ENCODE assay signal across 15 cellular contexts in the genomic region with DNA sequence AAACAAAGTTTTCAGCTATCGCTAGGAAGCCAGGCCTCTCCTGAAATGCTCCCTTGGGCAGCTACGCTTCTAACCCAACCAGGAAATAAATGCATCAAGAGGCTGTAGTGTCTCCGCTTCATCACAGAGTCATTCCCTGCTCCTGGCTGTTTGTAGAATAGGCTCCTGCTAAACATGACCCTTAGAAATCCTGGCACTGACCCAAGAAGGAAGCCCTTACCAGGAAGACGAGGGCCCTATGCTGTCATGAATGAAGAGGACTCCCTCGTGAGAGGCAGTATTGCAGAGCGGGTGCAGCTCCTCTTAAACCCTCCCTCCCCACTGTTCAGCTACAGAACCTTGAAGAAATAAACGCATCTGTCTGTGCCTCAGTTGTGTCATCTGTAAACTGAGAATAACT. TPM values are rescaled to one million over a fixed set of nuclear protein-coding genes. Genes with fewer than 3 reads are reported as not detected.
DNase-seq lines count a peak whose midpoint lies in the region; ATAC-seq and TF ChIP-seq lines count a peak whose summit lies in the region.
"Had no signal": no experiment of that assay in that cellular context is flagged by ENCODE, and none has a peak within 500 bp of the region (broad histone marks: within the 10 kb centered on the region; RNA-seq: fewer than 3 reads in every experiment).

No MANE protein-coding gene starts in this region.

- H3K4me3 Mint-ChIP-seq in HFFc6: no peak overlapping the region
- H3K4me3 Mint-ChIP-seq: activated CD4-positive, alpha-beta memory T cell treated with anti-CD3 and anti-CD28 coated beads for 36 hours; CD8-positive, alpha-beta T cell had no signal

- H3K36me3 ChIP-seq in SK-N-MC (ENCODE audit: insufficient read depth, low read length): no peaks in the 10 kb centered on the region

- H3K9me3 ChIP-seq in SK-N-MC (ENCODE audit: low read depth, low read length): no peaks in the 10 kb centered on the region

- no peak overlapping the region for H3K9ac ChIP-seq in SK-N-MC (ENCODE audit: insufficient read length)

- ATAC-seq in HG03521 (IDR thresholded peaks at IDR 0.05; ENCODE audit: unreplicated experiment): no peak
- ATAC-seq in GM19452 (IDR thresholded peaks at IDR 0.05; ENCODE audit: unreplicated experiment): no peak
- ATAC-seq: CD8-positive, alpha-beta T cell had no signal

- H3K4me3 ChIP-seq in HL-60 (replicated peaks; ENCODE audit: insufficient read depth, low read length) (no peak overlapping the region), SK-N-MC (no peak overlapping the region)

- no peak overlapping the region for H3K27ac Mint-ChIP-seq in HFFc6
- H3K27ac Mint-ChIP-seq: activated CD4-positive, alpha-beta memory T cell treated with anti-CD3 and anti-CD28 coated beads for 36 hours; CD8-positive, alpha-beta T cell had no signal

- H3K27me3 ChIP-seq in HL-60 (ENCODE audit: insufficient read depth, poor library complexity, severe bottlenecking): no peaks in the 10 kb centered on the region

- H3K27ac ChIP-seq in HL-60 (replicated peaks): peak overlapping the region; percentile 66
- H3K27ac ChIP-seq in SK-N-MC: peak overlapping the region; percentile 40; the same call in 1 of the 2 replicates
- H3K27ac ChIP-seq: RWPE1 had no signal

- no peaks in the 10 kb centered on the region for H3K27me3 Mint-ChIP-seq in HFFc6 (ENCODE audit: insufficient read depth)
- H3K27me3 Mint-ChIP-seq: activated CD4-positive, alpha-beta memory T cell treated with anti-CD3 and anti-CD28 coated beads for 36 hours had no signal

- H3K36me3 Mint-ChIP-seq in HFFc6 (ENCODE audit: low read depth): peaks cover 17% of the 10 kb centered on the region

- DNase-seq in Ammon's horn (ENCODE audit: low spot score) (peak; percentile 56), HL-60 (ENCODE audit: low read depth in 1 of 2, low spot score in 1 of 2) (peak; percentile 53 to 58), SK-N-MC (ENCODE audit: low read depth, low spot score) (peak; percentile 39), medulla oblongata (ENCODE audit: extremely low spot score) (peak; percentile 59), HFFc6 (no peak), LoVo (ENCODE audit: low spot score) (no peak)
- DNase-seq: activated CD4-positive, alpha-beta memory T cell treated with anti-CD3 and anti-CD28 coated beads for 36 hours; erythroblast; islet precursor cell; NCI-H1105; retina had no signal

- TF ChIP-seq CTCF in HL-60 (IDR thresholded peaks at IDR 0.05; ENCODE audit: insufficient read depth, low read length): no peak
- TF ChIP-seq CTCF in HFFc6 (IDR thresholded peaks at IDR 0.05): no peak

- no peaks in the 10 kb centered on the region for H3K9me3 Mint-ChIP-seq in HFFc6
- H3K9me3 Mint-ChIP-seq: activated CD4-positive, alpha-beta memory T cell treated with anti-CD3 and anti-CD28 coated beads for 36 hours; CD8-positive, alpha-beta T cell had no signal

- no peaks in the 10 kb centered on the region for H3K4me1 Mint-ChIP-seq in HFFc6 (ENCODE audit: low read depth)

RNA-seq across cellular contexts. Expression of a gene that starts 48.3 kb away (rescaled TPM):
- total RNA-seq in HFFc6 (2021; fragmentation: NEBNext Ultra II Directional; extraction: Animal tissue kit (Norgen Biotek cat#: 25700)): 1 to 10 TPM; 2.8 to 3.9 (median 3.0) TPM

Comparison
In these comparisons a context has a peak if more than half of its experiments do, and no peak if none do; other contexts are left out.
1. DNase-seq: peak in Ammon's horn (single experiment), HL-60 (2 of 2), SK-N-MC (single experiment) and medulla oblongata (single experiment); none in HFFc6 (single experiment) and LoVo (single experiment).